In genomic region chr11:36450391-36450714, GRCh38 we compare ENCODE assay signal across 1 cellular context.
TF ChIP-seq lines count a peak whose summit lies in the region.

No MANE protein-coding gene starts in this region.

TF ChIP-seq in GM12878, 131 proteins besides CTCF, POLR2A, EP300 and RAD21 (continued from another document):
- TF ChIP-seq CEBPZ (IDR thresholded peaks at IDR 0.05; ENCODE audit: low read depth, low read length) (no peak), MTA2 (IDR thresholded peaks at IDR 0.05; ENCODE audit: low read depth) (no peak), TARDBP (IDR thresholded peaks at IDR 0.05; ENCODE audit: borderline replicate concordance) (no peak), E2F4 (IDR thresholded peaks at IDR 0.05; ENCODE audit: low read depth, low read length) (no peak), ELK1 (IDR thresholded peaks at IDR 0.05; ENCODE audit: low read depth, low read length) (no peak), NFYA (IDR thresholded peaks at IDR 0.05; ENCODE audit: borderline replicate concordance, low read depth, low read length) (no peak), ZBTB33 (IDR thresholded peaks at IDR 0.05) (no peak), MYB (IDR thresholded peaks at IDR 0.05; ENCODE audit: borderline replicate concordance, low read depth, low read length) (no peak), TAF1 (IDR thresholded peaks at IDR 0.05; ENCODE audit: borderline replicate concordance, low read depth, low read length) (no peak)
